22 cellular contexts compared by ENCODE assay signal in genomic region chr3:52140000-52140399, GRCh38.
"Had no signal": no experiment of that assay in that cellular context is flagged by ENCODE, and none has a peak within 500 bp of the region (broad histone marks: within the 10 kb centered on the region; RNA-seq: fewer than 3 reads in every experiment).

No MANE protein-coding gene starts in this region.

- H3K9me3 ChIP-seq: esophagus muscularis mucosa, gastroesophageal sphincter had no signal

- H3K27me3 ChIP-seq: esophagus muscularis mucosa, gastroesophageal sphincter had no signal

- H3K36me3 ChIP-seq: esophagus muscularis mucosa, gastroesophageal sphincter had no signal

- H3K27ac ChIP-seq: esophagus muscularis mucosa, gastroesophageal sphincter, WERI-Rb-1 had no signal

- DNase-seq: activated CD4-positive, alpha-beta T cell treated with anti-CD3 and anti-CD28 coated beads, Interleukin-2, amount 10 ng/mL, durations not matched to agents 7 days and 5 days; activated CD4-positive, CD25-positive, alpha-beta regulatory T cell treated with anti-CD3 and anti-CD28 coated beads, Interleukin-2, amount 50 U/mL, for 72 hours; activated CD8-positive, alpha-beta memory T cell treated with anti-CD3 and anti-CD28 coated beads, Interleukin-2, amount 10 ng/mL, durations not matched to agents 7 days and 5 days; activated CD8-positive, alpha-beta T cell treated with anti-CD3 and anti-CD28 coated beads for 36 hours; activated effector memory CD4-positive, alpha-beta T cell treated with anti-CD3 and anti-CD28 coated beads, Interleukin-2, amount 50 U/mL, for 16 hours; activated naive CD4-positive, alpha-beta T cell treated with anti-CD3 and anti-CD28 coated beads, Interleukin-2, amount 50 U/mL, for 16 hours; activated T-cell treated with anti-CD3 and anti-CD28 coated beads for 4 hours; aorta; central memory CD4-positive, alpha-beta T cell; head of caudate nucleus; naive thymus-derived CD4-positive, alpha-beta T cell; occipital lobe; retina; stimulated activated CD4-positive, alpha-beta T cell treated with anti-CD3 and anti-CD28 coated beads, Interleukin-4, amount 100 ng/mL, for 24 hours; stimulated activated naive CD4-positive, alpha-beta T cell treated with Interleukin-2 at 50 U/mL for 16 hours; WERI-Rb-1 had no signal

- H3K27ac Mint-ChIP-seq: activated CD4-positive, alpha-beta T cell treated with anti-CD3 and anti-CD28 coated beads, Interleukin-2, amount 10 ng/mL, durations not matched to agents 7 days and 5 days; activated CD8-positive, alpha-beta memory T cell treated with anti-CD3 and anti-CD28 coated beads, Interleukin-2, amount 10 ng/mL, durations not matched to agents 7 days and 5 days; activated CD8-positive, alpha-beta T cell treated with anti-CD3 and anti-CD28 coated beads for 36 hours; T-helper 2 cell treated with Interferon-gamma antibody and Interleukin-4, amounts not matched to agents 5 μg/mL and 100 μg/mL, for 36 hours had no signal

- H3K4me3 Mint-ChIP-seq: activated CD4-positive, alpha-beta T cell treated with anti-CD3 and anti-CD28 coated beads, Interleukin-2, amount 10 ng/mL, durations not matched to agents 7 days and 5 days; activated CD8-positive, alpha-beta memory T cell treated with anti-CD3 and anti-CD28 coated beads, Interleukin-2, amount 10 ng/mL, durations not matched to agents 7 days and 5 days; activated CD8-positive, alpha-beta T cell treated with anti-CD3 and anti-CD28 coated beads for 36 hours; brain; neural crest cell; T-helper 2 cell treated with Interferon-gamma antibody and Interleukin-4, amounts not matched to agents 5 μg/mL and 100 μg/mL, for 36 hours had no signal

- ATAC-seq: activated CD8-positive, alpha-beta memory T cell treated with anti-CD3 and anti-CD28 coated beads, Interleukin-2, amount 10 ng/mL, durations not matched to agents 7 days and 5 days; activated CD8-positive, alpha-beta T cell treated with anti-CD3 and anti-CD28 coated beads for 36 hours; gastroesophageal sphincter; naive thymus-derived CD4-positive, alpha-beta T cell had no signal

- H3K27me3 Mint-ChIP-seq: activated CD4-positive, alpha-beta T cell treated with anti-CD3 and anti-CD28 coated beads, Interleukin-2, amount 10 ng/mL, durations not matched to agents 7 days and 5 days; activated CD8-positive, alpha-beta memory T cell treated with anti-CD3 and anti-CD28 coated beads, Interleukin-2, amount 10 ng/mL, durations not matched to agents 7 days and 5 days; activated CD8-positive, alpha-beta T cell treated with anti-CD3 and anti-CD28 coated beads for 36 hours; brain; naive thymus-derived CD4-positive, alpha-beta T cell had no signal

- H3K36me3 Mint-ChIP-seq: brain had no signal

- H3K9me3 Mint-ChIP-seq: activated CD4-positive, alpha-beta T cell treated with anti-CD3 and anti-CD28 coated beads, Interleukin-2, amount 10 ng/mL, durations not matched to agents 7 days and 5 days; activated CD8-positive, alpha-beta T cell treated with anti-CD3 and anti-CD28 coated beads for 36 hours; naive thymus-derived CD4-positive, alpha-beta T cell; neural crest cell; T-helper 2 cell treated with Interferon-gamma antibody and Interleukin-4, amounts not matched to agents 5 μg/mL and 100 μg/mL, for 36 hours had no signal

- H3K4me3 ChIP-seq: esophagus muscularis mucosa, gastroesophageal sphincter, lung had no signal
